36 cellular contexts compared by ENCODE assay signal in genomic region chr6:157641837-157642236, GRCh38.
"Had no signal": no experiment of that assay in that cellular context is flagged by ENCODE, and none has a peak within 500 bp of the region (broad histone marks: within the 10 kb centered on the region; RNA-seq: fewer than 3 reads in every experiment).

No MANE protein-coding gene starts in this region.

- H3K36me3 ChIP-seq: MG63 had no signal

- H3K9me3 ChIP-seq: MG63 had no signal

- H3K27me3 ChIP-seq: MG63 had no signal

- DNase-seq: Karpas-422, Kasumi-1, MG63, MM.1S, MV-4-11, NCI-H1048, NCI-H1092, NCI-H1092 treated with DMSO at 0.1 percent for 48 hours, NCI-H1105, NCI-H1105 treated with DMSO at 0.1 percent for 48 hours, NCI-H1417, NCI-H1417 treated with DMSO at 0.1 percent for 48 hours, NCI-H1436, NCI-H1436 treated with DMSO at 0.1 percent for 48 hours, NCI-H146, NCI-H1694, NCI-H1694 treated with DMSO at 0.1 percent for 48 hours, NCI-H187, NCI-H187 treated with DMSO at 0.1 percent for 48 hours, NCI-H1930, NCI-H2029, NCI-H2029 treated with DMSO at 0.1 percent for 48 hours, NCI-H2081, NCI-H2081 treated with DMSO at 0.1 percent for 48 hours, NCI-H2107, NCI-H2171, NCI-H2171 treated with DMSO at 0.1 percent for 48 hours, NCI-H2227 treated with DMSO at 0.1 percent for 48 hours, NCI-H226, NCI-H345, NCI-H446, NCI-H446 treated with DMSO at 0.1 percent for 48 hours, NCI-H510A, NCI-H510A treated with DMSO at 0.1 percent for 48 hours, NCI-H524, NCI-H524 treated with DMSO at 0.1 percent for 48 hours had no signal

- H3K4me3 ChIP-seq: MG63 had no signal
